In the genomic region with DNA sequence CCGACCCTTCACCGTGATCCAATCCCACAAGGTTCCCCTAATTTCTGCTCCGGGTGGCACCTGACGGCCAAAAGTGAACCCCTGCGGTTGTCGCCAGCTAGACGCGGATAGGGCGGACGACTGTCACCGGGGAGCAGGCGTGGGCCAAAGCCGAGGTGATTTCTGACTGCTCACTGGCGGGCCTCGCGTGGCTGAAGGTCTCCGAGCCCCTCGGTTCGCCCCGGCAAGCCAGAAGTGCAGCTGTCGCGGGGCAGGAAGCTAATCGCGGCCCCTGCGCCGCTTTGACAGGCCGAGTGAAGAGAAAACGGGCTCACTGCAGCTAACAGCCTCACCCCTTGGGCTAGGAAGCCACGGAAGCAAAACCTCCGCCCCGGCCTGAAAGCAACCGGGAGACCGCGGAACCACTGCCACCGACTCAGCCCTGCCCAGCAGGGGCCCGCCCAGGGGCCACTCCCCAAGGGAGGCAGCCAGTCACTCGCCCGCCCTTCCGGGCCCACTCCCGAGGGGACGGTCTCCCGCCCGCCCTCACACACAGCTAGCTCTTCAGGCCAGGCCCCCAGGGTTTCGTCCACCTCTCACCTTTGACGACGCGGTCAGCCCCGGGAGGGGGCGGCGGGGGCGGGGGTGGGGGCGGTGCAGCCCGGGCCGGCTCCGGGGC, we compare ENCODE assay signal across 8 cellular contexts. TPM values are rescaled to one million over a fixed set of nuclear protein-coding genes. Genes with fewer than 3 reads are reported as not detected.
DNase-seq lines count a peak whose midpoint lies in the region; ATAC-seq, FAIRE-seq and TF ChIP-seq lines count a peak whose summit lies in the region.

No MANE protein-coding gene starts in this region.

- in situ Hi-C loops in transverse colon (cut with MboI; ENCODE audit: low pct_ligation_motif_present in 1 of 4, low pct_unique_long_range_greater_than_20kb in 1 of 4, low sequenced_read_pairs in 3 of 4) = no loop called here

- H3K4me3 Mint-ChIP-seq in activated naive CD8-positive, alpha-beta T cell = peak overlapping the region; percentile 95

- intact Hi-C loops in Right ventricle myocardium inferior (cut with DNase I) (loop anchor here (5.0 kb wide), 1 partner anchor 243 kb away; a partner anchor contains a TSS), transverse colon (cut with DNase I; ENCODE audit: low total_unique reads) (no loop called here)

- ATAC-seq in SK-N-SH treated with all-trans-retinoic acid at 6 μM for 48 hours = peak; percentile 94
- peak; percentile 95 for ATAC-seq in Right ventricle myocardium inferior

- no peaks in the 10 kb centered on the region for H3K9me3 ChIP-seq in transverse colon

- H3K4me1 ChIP-seq in transverse colon = peaks cover 17 to 43% (median 30%) of the 10 kb centered on the region in 4 donors

- peak overlapping the region; percentile 93 for H3K27ac Mint-ChIP-seq in activated naive CD8-positive, alpha-beta T cell

- 0% methylated on average over 3 to 43 of the region's 55 CpGs for WGBS in transverse colon (ENCODE audit: low coverage in 1 of 2), 2 donors

- no peaks in the 10 kb centered on the region for H3K27me3 ChIP-seq in transverse colon

- H3K4me3 ChIP-seq in LNCaP clone FGC (ENCODE audit: low read depth, low read length) = peak overlapping the region; percentile 84
- H3K4me3 ChIP-seq in transverse colon = peak overlapping the region; percentile 59 to 88 (median 62)

- TF ChIP-seq CTCF in LNCaP clone FGC (IDR thresholded peaks at IDR 0.05; ENCODE audit: control insufficient read depth, extremely low read depth, insufficient read depth) (no peak), transverse colon (IDR thresholded peaks at IDR 0.05) (peak in 2 of 5 experiments; percentile 9 to 14)

- peaks cover 4% of the 10 kb centered on the region for H3K36me3 Mint-ChIP-seq in activated naive CD8-positive, alpha-beta T cell

- FAIRE-seq in H54 (lab: Jason Lieb, UNC) = peak; percentile 75

- no peak for TF ChIP-seq EP300 in transverse colon (IDR thresholded peaks at IDR 0.05; ENCODE audit: low read depth)

- H3K27me3 Mint-ChIP-seq in activated naive CD8-positive, alpha-beta T cell = no peaks in the 10 kb centered on the region

- DNase-seq in GM04504 (ENCODE audit: low read depth) = peak; percentile 80
- peak; percentile 95 for DNase-seq in H54 (ENCODE audit: insufficient read length, low spot score)
- peak; percentile 73 for DNase-seq in LNCaP clone FGC (ENCODE audit: low read depth)
- peak; percentile 96 for DNase-seq in Right ventricle myocardium inferior (ENCODE audit: missing footprints)
- peak; percentile 75 for DNase-seq in pons (ENCODE audit: low spot score)
- peak; percentile 95 for DNase-seq in transverse colon

- H3K27ac ChIP-seq in transverse colon = peak overlapping the region; percentile 97 to 98 (median 98)

- peaks cover 0 to 5% (median 0%) of the 10 kb centered on the region in 4 donors for H3K36me3 ChIP-seq in transverse colon

- peak; percentile 82 for TF ChIP-seq POLR2A in H54 (IDR thresholded peaks at IDR 0.05; ENCODE audit: low read depth, low read length)
- peak; percentile 94 for TF ChIP-seq POLR2A in transverse colon (IDR thresholded peaks at IDR 0.05)

- H3K9me3 Mint-ChIP-seq in activated naive CD8-positive, alpha-beta T cell (ENCODE audit: low read depth) = no peaks in the 10 kb centered on the region

- peaks cover 52% of the 10 kb centered on the region for H3K4me1 Mint-ChIP-seq in activated naive CD8-positive, alpha-beta T cell (ENCODE audit: low read depth)

TF ChIP-seq in SK-N-SH treated with all-trans-retinoic acid at 6 μM for 48 hours, 23 proteins besides CTCF, POLR2A, EP300 and RAD21:
- TF ChIP-seq PPARA (CRISPR knock-in tag; IDR thresholded peaks at IDR 0.05; ENCODE audit: borderline replicate concordance) (no peak), ZNF565 (CRISPR knock-in tag; conservative IDR thresholded peaks at IDR 0.05; ENCODE audit: low read depth) (no peak), RARB (CRISPR knock-in tag; IDR thresholded peaks at IDR 0.05) (no peak)

RNA-seq across cellular contexts. Expression of a gene that starts 0.5 kb away (rescaled TPM):
- total RNA-seq in Right ventricle myocardium inferior (62.9 TPM), transverse colon (10 to 100 TPM; 20.5 to 54.5 (median 35.9) TPM)

Comparison
In these comparisons a context has a peak if more than half of its experiments do, and no peak if none do; other contexts are left out.
1. Peak in every context shown above with its lines: DNase-seq, ATAC-seq, H3K4me3 ChIP-seq and H3K27ac ChIP-seq.